ENCODE assay signal across 8 cellular contexts in the genomic region with DNA sequence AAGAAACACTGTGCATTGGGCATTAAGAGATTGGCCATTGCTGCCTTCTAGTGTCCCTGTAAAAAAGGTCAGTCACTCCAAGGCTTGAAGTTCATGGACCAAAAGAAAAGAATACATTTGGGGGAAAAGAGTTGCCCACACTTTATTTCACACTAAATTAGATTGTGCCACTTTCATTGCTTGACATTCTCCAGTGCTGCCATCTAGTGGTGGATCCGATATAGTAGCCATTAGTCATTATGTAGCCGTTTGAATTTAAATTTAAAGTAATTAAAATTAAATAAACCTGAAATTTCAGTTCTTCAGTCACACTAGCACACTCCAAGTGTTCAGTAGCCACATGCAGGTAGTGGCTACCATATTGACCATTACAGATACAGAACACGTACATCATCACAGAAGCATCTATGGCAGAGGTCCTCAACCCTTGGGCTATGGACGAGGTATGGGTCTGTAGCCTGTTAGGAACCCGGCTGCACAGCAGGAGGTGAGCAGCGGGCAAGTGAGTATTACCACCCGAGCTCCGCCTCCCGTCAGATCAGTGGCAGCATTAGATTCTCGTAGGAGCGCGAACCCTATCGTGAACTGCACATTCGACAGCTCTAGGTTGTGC. TPM values are rescaled to one million over a fixed set of nuclear protein-coding genes. Genes with fewer than 3 reads are reported as not detected.
DNase-seq lines count a peak whose midpoint lies in the region; ATAC-seq and TF ChIP-seq lines count a peak whose summit lies in the region.

No MANE protein-coding gene starts in this region.

- H3K4me1 Mint-ChIP-seq in natural killer cell treated with Interleukin-12 subunit alpha and Interleukin-12 subunit beta and Interleukin-15 and Interleukin-18, amount 100 ng/mL, for 72 hours (ENCODE audit: low read depth in 2 of 2): no peaks in the 10 kb centered on the region

- no peak overlapping the region for H3K4me3 ChIP-seq in GM12875 (ENCODE audit: low read depth, low read length)

- TF ChIP-seq CTCF in C4-2B (conservative IDR thresholded peaks at IDR 0.05) (peak; percentile 89), GM12875 (IDR thresholded peaks at IDR 0.05; ENCODE audit: borderline replicate concordance, insufficient read depth, low read depth, low read length) (peak; percentile 55)

- H3K27me3 Mint-ChIP-seq in natural killer cell treated with Interleukin-12 subunit alpha and Interleukin-12 subunit beta and Interleukin-15 and Interleukin-18, amount 100 ng/mL, for 72 hours: peaks cover 25 to 49% of the 10 kb centered on the region in 2 donors

- H3K27ac ChIP-seq in C4-2B: no peak overlapping the region

- peak; percentile 29 for DNase-seq in RKO (ENCODE audit: low spot score)
- peak; percentile 35 for DNase-seq in effector CD4-positive, alpha-beta T cell
- peak; percentile 65 for DNase-seq in natural killer cell treated with Interleukin-12 subunit alpha and Interleukin-12 subunit beta and Interleukin-15 and Interleukin-18, amount 100 ng/mL, for 72 hours (ENCODE audit: low spot score)
- no peak for DNase-seq in UCSD-AML1 (lab: John Stamatoyannopoulos, UW; ENCODE audit: unreplicated experiment)

- H3K4me3 Mint-ChIP-seq in natural killer cell treated with Interleukin-12 subunit alpha and Interleukin-12 subunit beta and Interleukin-15 and Interleukin-18, amount 100 ng/mL, for 72 hours: no peak overlapping the region

- H3K27ac Mint-ChIP-seq in natural killer cell treated with Interleukin-12 subunit alpha and Interleukin-12 subunit beta and Interleukin-15 and Interleukin-18, amount 100 ng/mL, for 72 hours: no peak overlapping the region

- H3K9me3 Mint-ChIP-seq in natural killer cell treated with Interleukin-12 subunit alpha and Interleukin-12 subunit beta and Interleukin-15 and Interleukin-18, amount 100 ng/mL, for 72 hours: no peaks in the 10 kb centered on the region

- H3K36me3 Mint-ChIP-seq in natural killer cell treated with Interleukin-12 subunit alpha and Interleukin-12 subunit beta and Interleukin-15 and Interleukin-18, amount 100 ng/mL, for 72 hours: no peaks in the 10 kb centered on the region

- no peak for ATAC-seq in natural killer cell treated with Interleukin-12 subunit alpha and Interleukin-12 subunit beta and Interleukin-15 and Interleukin-18, amount 100 ng/mL, for 72 hours
- ATAC-seq in HG03439 (IDR thresholded peaks at IDR 0.05; ENCODE audit: unreplicated experiment): no peak
- no peak for ATAC-seq in HG03135 (IDR thresholded peaks at IDR 0.05; ENCODE audit: unreplicated experiment)

RNA-seq across cellular contexts. Expression of a gene that starts 21.9 kb away (rescaled TPM):
- not detected for total RNA-seq in natural killer cell treated with Interleukin-12 subunit alpha and Interleukin-12 subunit beta and Interleukin-15 and Interleukin-18, amount 100 ng/mL, for 72 hours
